Comparison of ENCODE assay signal across 8 cellular contexts in the genomic region with DNA sequence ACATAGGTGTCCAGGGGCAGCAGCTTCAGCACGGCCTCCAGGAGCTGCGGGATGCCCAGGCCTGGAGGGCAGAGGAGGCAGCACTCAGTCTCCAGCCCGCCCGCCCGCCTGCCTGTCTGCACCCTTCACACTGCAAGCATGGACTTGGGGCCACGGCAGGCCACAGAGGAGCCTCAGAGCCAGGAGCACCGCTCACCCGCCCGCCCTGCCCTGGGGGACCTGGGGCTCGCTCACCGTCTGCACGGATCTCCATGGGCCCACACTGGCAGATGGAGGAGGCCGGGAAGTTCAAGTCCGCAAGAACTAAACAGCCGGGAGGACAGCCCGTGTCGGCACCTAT. TPM values are rescaled to one million over a fixed set of nuclear protein-coding genes. Genes with fewer than 3 reads are reported as not detected.
DNase-seq lines count a peak whose midpoint lies in the region; ATAC-seq and TF ChIP-seq lines count a peak whose summit lies in the region.

No MANE protein-coding gene starts in this region.

- H3K4me3 ChIP-seq in left lung = peak overlapping the region; percentile 40 to 55
- H3K4me3 ChIP-seq in testis = peak overlapping the region; percentile 55 to 61

- TF ChIP-seq CTCF in left lung (IDR thresholded peaks at IDR 0.05) (no peak), testis (IDR thresholded peaks at IDR 0.05) (no peak)

- no peaks in the 10 kb centered on the region for H3K9me3 Mint-ChIP-seq in activated CD4-positive, alpha-beta T cell treated with anti-CD3 and anti-CD28 coated beads, Interleukin-2, amount 10 ng/mL, durations not matched to agents 7 days and 5 days
- no peaks in the 10 kb centered on the region for H3K9me3 Mint-ChIP-seq in activated naive CD8-positive, alpha-beta T cell treated with anti-CD3 and anti-CD28 coated beads, Interleukin-2, amount 10 ng/mL, durations not matched to agents 7 days and 5 days

- peak overlapping the region in 1 of 2 donors; percentile 78 for H3K27ac ChIP-seq in left lung
- no peak overlapping the region for H3K27ac ChIP-seq in testis

- H3K4me1 ChIP-seq in left lung = peaks cover 6 to 15% of the 10 kb centered on the region in 2 donors
- H3K4me1 ChIP-seq in testis = peaks cover 9% of the 10 kb centered on the region

- ATAC-seq in activated naive CD8-positive, alpha-beta T cell treated with anti-CD3 and anti-CD28 coated beads, Interleukin-2, amount 10 ng/mL, durations not matched to agents 7 days and 5 days (ENCODE audit: low read depth) = no peak
- ATAC-seq in left lung = no peak
- ATAC-seq in HG02642 (IDR thresholded peaks at IDR 0.05; ENCODE audit: poor library complexity, unreplicated experiment) = no peak

- no peak for TF ChIP-seq POLR2A in testis (IDR thresholded peaks at IDR 0.05)

- no peaks in the 10 kb centered on the region for H3K36me3 Mint-ChIP-seq in activated CD4-positive, alpha-beta T cell treated with anti-CD3 and anti-CD28 coated beads, Interleukin-2, amount 10 ng/mL, durations not matched to agents 7 days and 5 days (ENCODE audit: low read depth)
- H3K36me3 Mint-ChIP-seq in activated naive CD8-positive, alpha-beta T cell treated with anti-CD3 and anti-CD28 coated beads, Interleukin-2, amount 10 ng/mL, durations not matched to agents 7 days and 5 days = no peaks in the 10 kb centered on the region

- intact Hi-C loops in left lung (cut with DNase I) = no loop called here
- intact Hi-C loops in testis (cut with DNase I; ENCODE audit: low total_unique reads) = no loop called here

- H3K36me3 ChIP-seq in left lung (peaks cover 0 to 13% of the 10 kb centered on the region in 2 donors), testis (ENCODE audit: low read depth, missing control alignments) (no peaks in the 10 kb centered on the region)

- H3K27me3 ChIP-seq in left lung (peaks cover 0 to 17% of the 10 kb centered on the region in 2 donors), testis (no peaks in the 10 kb centered on the region)

- no peak for DNase-seq in activated CD4-positive, alpha-beta T cell treated with anti-CD3 and anti-CD28 coated beads, Interleukin-2, amount 10 ng/mL, durations not matched to agents 7 days and 5 days
- DNase-seq in activated CD4-positive, alpha-beta T cell treated with anti-CD3 and anti-CD28 coated beads, Interleukin-2, amount 50 U/mL, for 1 hour = no peak
- DNase-seq in activated naive CD8-positive, alpha-beta T cell treated with anti-CD3 and anti-CD28 coated beads, Interleukin-2, amount 10 ng/mL, durations not matched to agents 7 days and 5 days = no peak
- DNase-seq in left lung (no peak), testis (no peak), COLO668 (lab: John Stamatoyannopoulos, UW; ENCODE audit: unreplicated experiment) (no peak)
- no peak for DNase-seq in activated CD4-positive, alpha-beta T cell treated with anti-CD3 and anti-CD28 coated beads for 4 hours

- peaks cover 3% of the 10 kb centered on the region for H3K4me1 Mint-ChIP-seq in activated CD4-positive, alpha-beta T cell treated with anti-CD3 and anti-CD28 coated beads, Interleukin-2, amount 10 ng/mL, durations not matched to agents 7 days and 5 days
- H3K4me1 Mint-ChIP-seq in activated naive CD8-positive, alpha-beta T cell treated with anti-CD3 and anti-CD28 coated beads, Interleukin-2, amount 10 ng/mL, durations not matched to agents 7 days and 5 days = peaks cover 1% of the 10 kb centered on the region

- POLR2A ChIA-PET in activated CD4-positive, alpha-beta T cell treated with anti-CD3 and anti-CD28 coated beads, Interleukin-2, amount 10 ng/mL, durations not matched to agents 7 days and 5 days (lab: Charles Lee) = no interaction called here
- POLR2A ChIA-PET in activated naive CD8-positive, alpha-beta T cell treated with anti-CD3 and anti-CD28 coated beads, Interleukin-2, amount 10 ng/mL, durations not matched to agents 7 days and 5 days (lab: Charles Lee) = interaction anchor here (0.6 to 1.7 kb wide), 3 partner anchors 16 to 33 kb away, joined by 3 to 7 read pairs (median 4); partner anchors contain the start of genes CALY and ECHS1

- no peaks in the 10 kb centered on the region for H3K27me3 Mint-ChIP-seq in activated CD4-positive, alpha-beta T cell treated with anti-CD3 and anti-CD28 coated beads, Interleukin-2, amount 10 ng/mL, durations not matched to agents 7 days and 5 days
- no peaks in the 10 kb centered on the region for H3K27me3 Mint-ChIP-seq in activated naive CD8-positive, alpha-beta T cell treated with anti-CD3 and anti-CD28 coated beads, Interleukin-2, amount 10 ng/mL, durations not matched to agents 7 days and 5 days

- WGBS in testis, 2 donors = 0 to 8% methylated on average over 4 to 6 of the region's 17 CpGs

- H3K9me3 ChIP-seq in left lung (no peaks in the 10 kb centered on the region), testis (no peaks in the 10 kb centered on the region)

- peak overlapping the region; percentile 73 for H3K4me3 Mint-ChIP-seq in activated CD4-positive, alpha-beta T cell treated with anti-CD3 and anti-CD28 coated beads, Interleukin-2, amount 10 ng/mL, durations not matched to agents 7 days and 5 days
- H3K4me3 Mint-ChIP-seq in activated naive CD8-positive, alpha-beta T cell treated with anti-CD3 and anti-CD28 coated beads, Interleukin-2, amount 10 ng/mL, durations not matched to agents 7 days and 5 days = peak overlapping the region; percentile 69

- H3K27ac Mint-ChIP-seq in activated CD4-positive, alpha-beta T cell treated with anti-CD3 and anti-CD28 coated beads, Interleukin-2, amount 10 ng/mL, durations not matched to agents 7 days and 5 days = no peak overlapping the region
- peak overlapping the region; percentile 56 for H3K27ac Mint-ChIP-seq in activated naive CD8-positive, alpha-beta T cell treated with anti-CD3 and anti-CD28 coated beads, Interleukin-2, amount 10 ng/mL, durations not matched to agents 7 days and 5 days

- CTCF ChIA-PET in activated CD4-positive, alpha-beta T cell treated with anti-CD3 and anti-CD28 coated beads, Interleukin-2, amount 10 ng/mL, durations not matched to agents 7 days and 5 days (lab: Charles Lee) = interaction anchor here (0.7 to 1.0 kb wide), 2 partner anchors 10 to 27 kb away, joined by 3 to 5 read pairs; no protein-coding TSS in a partner anchor

RNA-seq across cellular contexts. Expression of gene FUOM, which starts 0.9 kb away (rescaled TPM):
- total RNA-seq in activated CD4-positive, alpha-beta T cell treated with anti-CD3 and anti-CD28 coated beads, Interleukin-2, amount 10 ng/mL, durations not matched to agents 7 days and 5 days = 10 to 100 TPM; 11.9 to 16.2 TPM
- 10 to 100 TPM; 15.4 to 17.3 TPM for total RNA-seq in activated naive CD8-positive, alpha-beta T cell treated with anti-CD3 and anti-CD28 coated beads, Interleukin-2, amount 10 ng/mL, durations not matched to agents 7 days and 5 days
- 10 to 100 TPM; 12.1 to 24.1 TPM for total RNA-seq in left lung
- total RNA-seq in testis = 10 to 100 TPM in 1 of 2 donors, 1 to 10 TPM in 1; 9.5 to 12.8 TPM
- polyA plus RNA-seq in testis (ENCODE audit: insufficient read depth, low read depth, low replicate concordance) = 13.6 TPM

RNA-seq across cellular contexts. Expression of gene PRAP1, which starts 9.8 kb away (rescaled TPM):
- total RNA-seq in activated CD4-positive, alpha-beta T cell treated with anti-CD3 and anti-CD28 coated beads, Interleukin-2, amount 10 ng/mL, durations not matched to agents 7 days and 5 days = not detected
- total RNA-seq in activated naive CD8-positive, alpha-beta T cell treated with anti-CD3 and anti-CD28 coated beads, Interleukin-2, amount 10 ng/mL, durations not matched to agents 7 days and 5 days = not detected
- total RNA-seq in left lung = not detected
- 10 to 100 TPM; 10.1 to 24.6 TPM for total RNA-seq in testis
- 11.3 TPM for polyA plus RNA-seq in testis (ENCODE audit: insufficient read depth, low read depth, low replicate concordance)

RNA-seq across cellular contexts. Expression of gene ECHS1, which starts 16.2 kb away (rescaled TPM):
- 10 to 100 TPM; 34.9 to 40.2 TPM for total RNA-seq in activated CD4-positive, alpha-beta T cell treated with anti-CD3 and anti-CD28 coated beads, Interleukin-2, amount 10 ng/mL, durations not matched to agents 7 days and 5 days
- total RNA-seq in activated naive CD8-positive, alpha-beta T cell treated with anti-CD3 and anti-CD28 coated beads, Interleukin-2, amount 10 ng/mL, durations not matched to agents 7 days and 5 days = 10 to 100 TPM; 33.5 to 36.1 TPM
- 10 to 100 TPM; 71.0 to 85.9 TPM for total RNA-seq in left lung
- total RNA-seq in testis = 100 to 1,000 TPM; 104 to 118 TPM
- 118 TPM for polyA plus RNA-seq in testis (ENCODE audit: insufficient read depth, low read depth, low replicate concordance)

RNA-seq across cellular contexts. Expression of gene CALY, which starts 20.2 kb away (rescaled TPM):
- not detected for total RNA-seq in activated CD4-positive, alpha-beta T cell treated with anti-CD3 and anti-CD28 coated beads, Interleukin-2, amount 10 ng/mL, durations not matched to agents 7 days and 5 days
- total RNA-seq in activated naive CD8-positive, alpha-beta T cell treated with anti-CD3 and anti-CD28 coated beads, Interleukin-2, amount 10 ng/mL, durations not matched to agents 7 days and 5 days = 1 to 10 TPM; 3.1 to 3.6 TPM
- total RNA-seq in left lung (not detected), testis (10 to 100 TPM; 19.2 to 35.5 TPM)
- 4.9 TPM for polyA plus RNA-seq in testis (ENCODE audit: insufficient read depth, low read depth, low replicate concordance)

RNA-seq across cellular contexts. Expression of gene PAOX, which starts 22.1 kb away (rescaled TPM):
- 1 to 10 TPM; 2.6 to 5.0 TPM for total RNA-seq in activated CD4-positive, alpha-beta T cell treated with anti-CD3 and anti-CD28 coated beads, Interleukin-2, amount 10 ng/mL, durations not matched to agents 7 days and 5 days
- total RNA-seq in activated naive CD8-positive, alpha-beta T cell treated with anti-CD3 and anti-CD28 coated beads, Interleukin-2, amount 10 ng/mL, durations not matched to agents 7 days and 5 days = 1 to 10 TPM; 7.2 to 9.9 TPM
- total RNA-seq in left lung (1 to 10 TPM; 5.7 to 7.1 TPM), testis (10 to 100 TPM; 24.8 to 49.5 TPM)
- 91.5 TPM for polyA plus RNA-seq in testis (ENCODE audit: insufficient read depth, low read depth, low replicate concordance)

Comparison
In these comparisons a context has a peak if more than half of its experiments do, and no peak if none do; other contexts are left out.
1. RNA of gene PRAP1, which starts 9.8 kb away (total RNA-seq): 10.1 to 24.6 TPM in testis; not detected in activated CD4-positive, alpha-beta T cell treated with anti-CD3 and anti-CD28 coated beads, Interleukin-2, amount 10 ng/mL, durations not matched to agents 7 days and 5 days, not detected in activated naive CD8-positive, alpha-beta T cell treated with anti-CD3 and anti-CD28 coated beads, Interleukin-2, amount 10 ng/mL, durations not matched to agents 7 days and 5 days and not detected in left lung; every median in the first group is over 10 times any median in the second.